ENCODE assay signal across 24 cellular contexts in genomic region chr5:154401931-154402330, GRCh38.
"Had no signal": no experiment of that assay in that cellular context is flagged by ENCODE, and none has a peak within 500 bp of the region (broad histone marks: within the 10 kb centered on the region; RNA-seq: fewer than 3 reads in every experiment).

No MANE protein-coding gene starts in this region.

- H3K27ac Mint-ChIP-seq: activated CD4-positive, alpha-beta memory T cell treated with anti-CD3 and anti-CD28 coated beads for 36 hours; activated naive CD8-positive, alpha-beta T cell treated with anti-CD3 and anti-CD28 coated beads, Interleukin-2, amount 10 ng/mL, durations not matched to agents 7 days and 5 days; activated T-cell treated with anti-CD3 and anti-CD28 coated beads, Interleukin-2, amount 50 U/mL, for 72 hours; T-helper 1 cell treated with Interleukin-12 subunit alpha and Interleukin-12 subunit beta and Interleukin-4 antibody, amounts not matched to agents 30 μg/mL and 1 μg/mL, for 36 hours had no signal

- DNase-seq: activated CD4-positive, alpha-beta memory T cell treated with anti-CD3 and anti-CD28 coated beads for 36 hours; activated CD4-positive, alpha-beta T cell treated with anti-CD3 and anti-CD28 coated beads for 48 hours; activated CD4-positive, CD25-positive, alpha-beta regulatory T cell treated with anti-CD3 and anti-CD28 coated beads, Interleukin-2, amount 50 U/mL, for 72 hours; activated CD8-positive, alpha-beta memory T cell treated with anti-CD3 and anti-CD28 coated beads for 24 hours; activated naive CD4-positive, alpha-beta T cell treated with anti-CD3 and anti-CD28 coated beads, Interleukin-2, amount 50 U/mL, for 16 hours; activated naive CD8-positive, alpha-beta T cell treated with anti-CD3 and anti-CD28 coated beads, Interleukin-2, amount 10 ng/mL, durations not matched to agents 7 days and 5 days; activated T-cell treated with anti-CD3 and anti-CD28 coated beads, Interleukin-2, amount 50 U/mL, for 72 hours; adrenal gland; anterior cingulate cortex; caudate nucleus; Karpas-422; MM.1S; NCI-H1105; NCI-H1436; NCI-H1694 treated with DMSO at 0.1 percent for 48 hours; NCI-H2029 treated with DMSO at 0.1 percent for 48 hours; NCI-H345; NCI-H524; PC-3; SHP77 treated with DMSO at 0.1 percent for 48 hours; T-helper 9 cell had no signal

- H3K36me3 Mint-ChIP-seq: activated CD4-positive, alpha-beta memory T cell treated with anti-CD3 and anti-CD28 coated beads for 36 hours; activated naive CD8-positive, alpha-beta T cell treated with anti-CD3 and anti-CD28 coated beads, Interleukin-2, amount 10 ng/mL, durations not matched to agents 7 days and 5 days; WTC11 had no signal

- ATAC-seq: activated T-cell treated with anti-CD3 and anti-CD28 coated beads, Interleukin-2, amount 50 U/mL, for 72 hours; K562; PC-3; WTC11 had no signal

- H3K27me3 Mint-ChIP-seq: activated CD4-positive, alpha-beta memory T cell treated with anti-CD3 and anti-CD28 coated beads for 36 hours; activated naive CD8-positive, alpha-beta T cell treated with anti-CD3 and anti-CD28 coated beads, Interleukin-2, amount 10 ng/mL, durations not matched to agents 7 days and 5 days had no signal

- H3K9me3 Mint-ChIP-seq: activated CD4-positive, alpha-beta memory T cell treated with anti-CD3 and anti-CD28 coated beads for 36 hours; activated naive CD8-positive, alpha-beta T cell treated with anti-CD3 and anti-CD28 coated beads, Interleukin-2, amount 10 ng/mL, durations not matched to agents 7 days and 5 days; activated T-cell treated with anti-CD3 and anti-CD28 coated beads, Interleukin-2, amount 50 U/mL, for 72 hours; T-helper 1 cell treated with Interleukin-12 subunit alpha and Interleukin-12 subunit beta and Interleukin-4 antibody, amounts not matched to agents 30 μg/mL and 1 μg/mL, for 36 hours; WTC11 had no signal

- H3K4me3 Mint-ChIP-seq: activated CD4-positive, alpha-beta memory T cell treated with anti-CD3 and anti-CD28 coated beads for 36 hours; activated naive CD8-positive, alpha-beta T cell treated with anti-CD3 and anti-CD28 coated beads, Interleukin-2, amount 10 ng/mL, durations not matched to agents 7 days and 5 days; activated T-cell treated with anti-CD3 and anti-CD28 coated beads, Interleukin-2, amount 50 U/mL, for 72 hours; T-helper 1 cell treated with Interleukin-12 subunit alpha and Interleukin-12 subunit beta and Interleukin-4 antibody, amounts not matched to agents 30 μg/mL and 1 μg/mL, for 36 hours; WTC11 had no signal
